Comparison of ENCODE assay signal across 8 cellular contexts in genomic region chr14:21025374-21026151, GRCh38. TPM values are rescaled to one million over a fixed set of nuclear protein-coding genes. Genes with fewer than 3 reads are reported as not detected.
DNase-seq lines count a peak whose midpoint lies in the region; ATAC-seq and TF ChIP-seq lines count a peak whose summit lies in the region.

No MANE protein-coding gene starts in this region.

- H3K4me3 ChIP-seq in BE2C (ENCODE audit: low read depth, low read length) (peak overlapping the region; percentile 73), Panc1 (ENCODE audit: low read depth in 2 of 2, low read length in 2 of 2) (peak overlapping the region; percentile 36 to 40), epithelial cell of proximal tubule (ENCODE audit: low read depth, low read length) (peak overlapping the region; percentile 51), mucosa of rectum (ENCODE audit: low read length in 2 of 2) (peak overlapping the region; percentile 73 to 77)

- ATAC-seq in Panc1 (no peak), GM18502 (IDR thresholded peaks at IDR 0.05; ENCODE audit: poor library complexity, unreplicated experiment) (no peak)

- no peak for DNase-seq in BE2C
- no peak for DNase-seq in Panc1 (ENCODE audit: low read depth, low spot score)
- DNase-seq in epithelial cell of proximal tubule (ENCODE audit: low read depth): no peak
- DNase-seq in ureter (ENCODE audit: low spot score): peak; percentile 62
- no peak for DNase-seq in kidney glomerular epithelial cell (lab: John Stamatoyannopoulos, UW)
- no peak for DNase-seq in SK-N-DZ (ENCODE audit: low spot score)

- H3K4me1 ChIP-seq in BE2C (no peaks in the 10 kb centered on the region), Panc1 (ENCODE audit: control insufficient read depth, insufficient read depth, low read length) (no peaks in the 10 kb centered on the region; the same call in 1 of the 2 replicates), mucosa of rectum (ENCODE audit: control insufficient read depth in 2 of 2, insufficient read depth in 2 of 2, low read length in 2 of 2) (peaks cover 12 to 26% of the 10 kb centered on the region in 2 donors)

- BruUV-seq in Panc1 (replicated peaks; lab: Mats Ljungman, UMichigan): no TSS peak

- H3K9me3 ChIP-seq in BE2C (no peaks in the 10 kb centered on the region), Panc1 (ENCODE audit: control insufficient read depth, insufficient read depth, low read depth, low read length) (no peaks in the 10 kb centered on the region), mucosa of rectum (ENCODE audit: control insufficient read depth in 2 of 2, low read length in 2 of 2) (no peaks in the 10 kb centered on the region)

- H3K27me3 ChIP-seq in BE2C: no peaks in the 10 kb centered on the region
- peaks cover 2% of the 10 kb centered on the region; the same call in 1 of the 2 replicates for H3K27me3 ChIP-seq in Panc1 (ENCODE audit: control insufficient read depth, insufficient read depth, low read length)
- no peaks in the 10 kb centered on the region for H3K27me3 ChIP-seq in mucosa of rectum (ENCODE audit: control insufficient read depth in 2 of 2, insufficient read depth in 2 of 2, low read length in 2 of 2)

- H3K36me3 ChIP-seq in BE2C (no peaks in the 10 kb centered on the region), Panc1 (ENCODE audit: control insufficient read depth, insufficient read depth, low read length) (no peaks in the 10 kb centered on the region), mucosa of rectum (ENCODE audit: control insufficient read depth in 2 of 2, insufficient read depth in 2 of 2, low read length in 2 of 2) (peaks cover 6 to 18% of the 10 kb centered on the region in 2 donors)

- H3K27ac ChIP-seq in Panc1 (ENCODE audit: low read length): no peak overlapping the region
- H3K27ac ChIP-seq in mucosa of rectum (ENCODE audit: low read depth in 2 of 2, low read length in 2 of 2): peak overlapping the region; percentile 76 to 77

- intact Hi-C loops in Panc1 (cut with micrococcal nuclease; ENCODE audit: unreplicated experiment): no loop called here

- TF ChIP-seq CTCF in BE2C (IDR thresholded peaks at IDR 0.05; ENCODE audit: low read depth, low read length): no peak
- TF ChIP-seq CTCF in Panc1 (IDR thresholded peaks at IDR 0.05): no peak
- TF ChIP-seq CTCF in epithelial cell of proximal tubule (conservative IDR thresholded peaks at IDR 0.05; ENCODE audit: low read depth, low read length): no peak

- peak overlapping the region; percentile 72 to 80 for H3K9ac ChIP-seq in mucosa of rectum (ENCODE audit: low read depth in 1 of 2, low read length in 2 of 2)

- CTCF ChIA-PET in Panc1 (lab: Charles Lee): interaction anchor here (0.5 kb wide), 1 partner anchor 33 kb away, joined by 3 read pairs; no protein-coding TSS in a partner anchor

- POLR2A ChIA-PET in Panc1 (lab: Charles Lee): no interaction called here

- in situ Hi-C loops in Panc1 (cut with HindIII; ENCODE audit: low pct_unique_long_range_greater_than_20kb, low sequenced_read_pairs): no loop called here

RNA-seq across cellular contexts. Expression of gene NDRG2, which starts 0.7 kb away (rescaled TPM):
- 71.7 TPM for polyA plus RNA-seq in BE2C (2012; ENCODE audit: insufficient read depth, insufficient read length, low read depth)
- total RNA-seq in Panc1 (2021; ENCODE audit: unreplicated experiment): 1.6 TPM
- polyA plus RNA-seq in Panc1 (2012; ENCODE audit: insufficient read length): 1.1 TPM
- 6.7 and 16.0 TPM in 2 replicates for total RNA-seq in epithelial cell of proximal tubule
- 188 TPM for total RNA-seq in ureter
- polyA plus RNA-seq in SK-N-DZ (2014; cell fraction: cytosol; rRNA removed): 6.1 and 9.8 TPM in 2 replicates
- 25.5 and 33.3 TPM in 2 replicates for polyA plus RNA-seq in SK-N-DZ (2014; cell fraction: nucleus; rRNA removed)

RNA-seq across cellular contexts. Expression of gene TPPP2, which starts 4.5 kb away (rescaled TPM):
- polyA plus RNA-seq in BE2C (2012; ENCODE audit: insufficient read depth, insufficient read length, low read depth): not detected
- total RNA-seq in Panc1 (2021; ENCODE audit: unreplicated experiment) (not detected), epithelial cell of proximal tubule (not detected in 2 replicates), ureter (0.62 TPM)
- polyA plus RNA-seq in Panc1 (2012; ENCODE audit: insufficient read length): not detected
- not detected in 2 replicates for polyA plus RNA-seq in SK-N-DZ (2014; cell fraction: cytosol; rRNA removed)
- polyA plus RNA-seq in SK-N-DZ (2014; cell fraction: nucleus; rRNA removed): not detected in 2 replicates

RNA-seq across cellular contexts. Expression of gene RNASE13, which starts 9.0 kb away (rescaled TPM):
- polyA plus RNA-seq in BE2C (2012; ENCODE audit: insufficient read depth, insufficient read length, low read depth): not detected
- not detected for total RNA-seq in Panc1 (2021; ENCODE audit: unreplicated experiment)
- polyA plus RNA-seq in Panc1 (2012; ENCODE audit: insufficient read length): not detected
- not detected in 2 replicates for total RNA-seq in epithelial cell of proximal tubule
- not detected for total RNA-seq in ureter
- polyA plus RNA-seq in SK-N-DZ (2014; cell fraction: cytosol; rRNA removed): not detected in 2 replicates
- not detected in 2 replicates for polyA plus RNA-seq in SK-N-DZ (2014; cell fraction: nucleus; rRNA removed)

RNA-seq across cellular contexts. Expression of gene RNASE7, which starts 16.6 kb away (rescaled TPM):
- polyA plus RNA-seq in BE2C (2012; ENCODE audit: insufficient read depth, insufficient read length, low read depth): not detected
- total RNA-seq in Panc1 (2021; ENCODE audit: unreplicated experiment) (not detected), epithelial cell of proximal tubule (0.86 TPM in 1 of 2 replicates, not detected in the other), ureter (0.94 TPM)
- not detected for polyA plus RNA-seq in Panc1 (2012; ENCODE audit: insufficient read length)
- not detected in 2 replicates for polyA plus RNA-seq in SK-N-DZ (2014; cell fraction: cytosol; rRNA removed)
- polyA plus RNA-seq in SK-N-DZ (2014; cell fraction: nucleus; rRNA removed): not detected in 2 replicates

RNA-seq across cellular contexts. Expression of gene SLC39A2, which starts 26.5 kb away (rescaled TPM):
- not detected for polyA plus RNA-seq in BE2C (2012; ENCODE audit: insufficient read depth, insufficient read length, low read depth)
- not detected for total RNA-seq in Panc1 (2021; ENCODE audit: unreplicated experiment)
- not detected for polyA plus RNA-seq in Panc1 (2012; ENCODE audit: insufficient read length)
- total RNA-seq in epithelial cell of proximal tubule: not detected in 2 replicates
- 0.83 TPM for total RNA-seq in ureter
- polyA plus RNA-seq in SK-N-DZ (2014; cell fraction: cytosol; rRNA removed): 0.54 TPM in 1 of 2 replicates, not detected in the other
- polyA plus RNA-seq in SK-N-DZ (2014; cell fraction: nucleus; rRNA removed): not detected in 2 replicates

Comparison
In these comparisons a context has a peak if more than half of its experiments do, and no peak if none do; other contexts are left out.
1. RNA of gene NDRG2, which starts 0.7 kb away (total RNA-seq): 188 TPM in ureter (single experiment); 6.7 to 16.0 TPM in epithelial cell of proximal tubule and 1.6 TPM in Panc1 (single experiment); every median in the first group is over 10 times any median in the second.
2. Peak in every context shown above with its lines, with median percentiles within 50 percentile points of each other: H3K4me3 ChIP-seq.